Comparison of ENCODE assay signal across 9 cellular contexts in the genomic region with DNA sequence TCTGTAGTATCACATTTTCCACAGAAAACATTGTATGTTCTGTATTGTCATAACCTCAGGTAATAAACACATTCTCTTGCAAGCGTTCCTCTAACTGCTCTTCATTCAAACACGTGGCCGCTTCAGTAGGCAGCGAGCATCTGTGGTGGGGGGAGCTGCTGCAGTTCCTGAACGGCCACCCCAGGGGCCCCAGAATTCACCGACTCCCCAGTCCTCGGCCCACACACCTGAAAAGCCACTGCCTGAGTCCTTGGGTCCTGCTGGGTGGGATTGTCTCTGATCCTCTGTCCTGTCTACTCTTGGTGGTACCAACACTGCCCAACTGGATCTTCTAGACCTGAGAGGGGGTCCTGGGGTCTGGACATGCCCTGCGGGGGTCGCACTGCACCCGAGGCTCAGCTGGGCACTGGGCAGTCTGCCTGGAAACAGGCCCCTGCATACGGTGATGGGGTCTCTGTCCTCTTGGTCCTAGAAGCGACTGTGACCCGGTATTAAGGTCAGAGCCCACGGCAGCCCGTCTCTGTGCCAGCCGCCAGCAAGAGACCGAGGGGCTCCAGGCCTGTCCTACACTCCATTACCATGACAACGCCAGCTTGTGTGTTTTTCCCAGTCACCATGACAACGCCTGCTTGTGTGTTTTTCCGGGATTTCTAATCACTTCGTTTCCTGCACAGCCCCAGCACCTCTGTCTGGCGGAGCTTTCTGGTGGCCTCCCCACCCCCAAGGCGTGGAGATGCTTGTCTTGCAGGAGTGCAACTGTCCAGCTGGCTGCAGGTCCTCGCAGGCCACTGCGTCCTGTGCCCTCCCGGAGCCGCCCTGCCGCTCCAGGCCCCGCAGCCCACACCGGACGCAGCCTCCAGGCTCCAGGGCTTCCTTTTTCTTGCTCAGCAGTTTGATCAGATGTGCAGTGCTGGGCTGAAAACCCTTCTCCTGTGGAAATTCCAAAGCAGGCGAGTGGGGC. TPM values are rescaled to one million over a fixed set of nuclear protein-coding genes. Genes with fewer than 3 reads are reported as not detected.
DNase-seq lines count a peak whose midpoint lies in the region; ATAC-seq and TF ChIP-seq lines count a peak whose summit lies in the region.
"Had no signal": no experiment of that assay in that cellular context is flagged by ENCODE, and none has a peak within 500 bp of the region (broad histone marks: within the 10 kb centered on the region; RNA-seq: fewer than 3 reads in every experiment).

No MANE protein-coding gene starts in this region.

- no peaks in the 10 kb centered on the region for H3K4me1 Mint-ChIP-seq in activated naive CD4-positive, alpha-beta T cell treated with anti-CD3 and anti-CD28 coated beads, Interleukin-2, amount 50 U/mL, for 24 hours

- H3K36me3 Mint-ChIP-seq in activated naive CD4-positive, alpha-beta T cell treated with anti-CD3 and anti-CD28 coated beads, Interleukin-2, amount 50 U/mL, for 24 hours: peaks cover 4% of the 10 kb centered on the region

- ATAC-seq in mucosa of descending colon (peak; percentile 11), GM21786 (IDR thresholded peaks at IDR 0.05; ENCODE audit: unreplicated experiment) (no peak)

- TF ChIP-seq EP300 in esophagus muscularis mucosa (IDR thresholded peaks at IDR 0.05): no peak

- H3K9me3 ChIP-seq in esophagus muscularis mucosa: no peaks in the 10 kb centered on the region
- no peaks in the 10 kb centered on the region for H3K9me3 ChIP-seq in mucosa of descending colon
- no peaks in the 10 kb centered on the region for H3K9me3 ChIP-seq in vagina

- TF ChIP-seq POLR2A in esophagus muscularis mucosa (IDR thresholded peaks at IDR 0.05; ENCODE audit: low read depth): no peak
- TF ChIP-seq POLR2A in vagina (IDR thresholded peaks at IDR 0.05): no peak

- no peak overlapping the region for H3K4me3 ChIP-seq in esophagus muscularis mucosa
- no peak overlapping the region for H3K4me3 ChIP-seq in mucosa of descending colon
- H3K4me3 ChIP-seq in vagina: no peak overlapping the region
- H3K4me3 ChIP-seq: coronary artery had no signal

- H3K27ac Mint-ChIP-seq in activated naive CD4-positive, alpha-beta T cell treated with anti-CD3 and anti-CD28 coated beads, Interleukin-2, amount 50 U/mL, for 24 hours: peak overlapping the region; percentile 51

- no peak for DNase-seq in activated naive CD4-positive, alpha-beta T cell treated with anti-CD3 and anti-CD28 coated beads, Interleukin-2, amount 50 U/mL, for 16 hours
- DNase-seq in esophagus muscularis mucosa (ENCODE audit: extremely low spot score): no peak
- peak in 2 of 3 donors; percentile 27 to 44 for DNase-seq in mucosa of descending colon
- DNase-seq in vagina (ENCODE audit: extremely low spot score in 2 of 2): no peak
- no peak for DNase-seq in NCI-H1092 treated with DMSO at 0.1 percent for 48 hours (lab: John Stamatoyannopoulos, UW)
- DNase-seq in effector CD8-positive, alpha-beta T cell (lab: John Stamatoyannopoulos, UW): no peak

- H3K27ac ChIP-seq in esophagus muscularis mucosa (replicated peaks in 1 of 4): peak overlapping the region; percentile 3 to 64 (median 44)
- peak overlapping the region; percentile 42 for H3K27ac ChIP-seq in vagina

- no peak for TF ChIP-seq CTCF in esophagus muscularis mucosa (IDR thresholded peaks at IDR 0.05)
- no peak for TF ChIP-seq CTCF in mucosa of descending colon (IDR thresholded peaks at IDR 0.05)
- TF ChIP-seq CTCF in vagina (IDR thresholded peaks at IDR 0.05): no peak

- no peaks in the 10 kb centered on the region for H3K9me3 Mint-ChIP-seq in activated naive CD4-positive, alpha-beta T cell treated with anti-CD3 and anti-CD28 coated beads, Interleukin-2, amount 50 U/mL, for 24 hours

- intact Hi-C loops in esophagus muscularis mucosa (cut with DNase I) (no loop called here), mucosa of descending colon (cut with DNase I, micrococcal nuclease) (no loop called here), vagina (cut with DNase I) (no loop called here)

- WGBS in esophagus muscularis mucosa: 67% methylated on average over 18 of the region's 32 CpGs

- H3K36me3 ChIP-seq in esophagus muscularis mucosa (peaks cover 47 to 100% (median 99%) of the 10 kb centered on the region in 4 donors), mucosa of descending colon (ENCODE audit: low read depth) (peaks cover 4% of the 10 kb centered on the region), vagina (peaks cover 0 to 54% of the 10 kb centered on the region in 2 donors)

- no peaks in the 10 kb centered on the region for H3K27me3 Mint-ChIP-seq in activated naive CD4-positive, alpha-beta T cell treated with anti-CD3 and anti-CD28 coated beads, Interleukin-2, amount 50 U/mL, for 24 hours

- no peak overlapping the region for H3K4me3 Mint-ChIP-seq in activated naive CD4-positive, alpha-beta T cell treated with anti-CD3 and anti-CD28 coated beads, Interleukin-2, amount 50 U/mL, for 24 hours

- H3K27me3 ChIP-seq in esophagus muscularis mucosa (no peaks in the 10 kb centered on the region), vagina (no peaks in the 10 kb centered on the region)

- H3K4me1 ChIP-seq in esophagus muscularis mucosa (peaks cover 21 to 34% (median 28%) of the 10 kb centered on the region in 4 donors), mucosa of descending colon (ENCODE audit: low read depth) (no peaks in the 10 kb centered on the region), vagina (peaks cover 42% of the 10 kb centered on the region)

RNA-seq across cellular contexts. Expression of a gene that starts 16.0 kb away (rescaled TPM):
- total RNA-seq in esophagus muscularis mucosa (100 to 1,000 TPM; 110 to 245 (median 172) TPM), mucosa of descending colon (100 to 1,000 TPM; 151 to 188 (median 168) TPM), vagina (93.1 TPM)

RNA-seq across cellular contexts. Expression of a gene that starts 56.8 kb away (rescaled TPM):
- total RNA-seq in esophagus muscularis mucosa: 10 to 100 TPM; 54.5 to 63.1 (median 59.8) TPM
- 100 to 1,000 TPM in 1 of 3 donors, 10 to 100 TPM in 2; 75.5 to 112 (median 98.4) TPM for total RNA-seq in mucosa of descending colon
- 103 TPM for total RNA-seq in vagina

Comparison
In these comparisons a context has a peak if more than half of its experiments do, and no peak if none do; other contexts are left out.
1. DNase-seq: peak in mucosa of descending colon (2 of 3); none in activated naive CD4-positive, alpha-beta T cell treated with anti-CD3 and anti-CD28 coated beads, Interleukin-2, amount 50 U/mL, for 16 hours (single experiment), esophagus muscularis mucosa (single experiment), vagina (0 of 2), NCI-H1092 treated with DMSO at 0.1 percent for 48 hours (single experiment) and effector CD8-positive, alpha-beta T cell (single experiment).